In the genomic region with DNA sequence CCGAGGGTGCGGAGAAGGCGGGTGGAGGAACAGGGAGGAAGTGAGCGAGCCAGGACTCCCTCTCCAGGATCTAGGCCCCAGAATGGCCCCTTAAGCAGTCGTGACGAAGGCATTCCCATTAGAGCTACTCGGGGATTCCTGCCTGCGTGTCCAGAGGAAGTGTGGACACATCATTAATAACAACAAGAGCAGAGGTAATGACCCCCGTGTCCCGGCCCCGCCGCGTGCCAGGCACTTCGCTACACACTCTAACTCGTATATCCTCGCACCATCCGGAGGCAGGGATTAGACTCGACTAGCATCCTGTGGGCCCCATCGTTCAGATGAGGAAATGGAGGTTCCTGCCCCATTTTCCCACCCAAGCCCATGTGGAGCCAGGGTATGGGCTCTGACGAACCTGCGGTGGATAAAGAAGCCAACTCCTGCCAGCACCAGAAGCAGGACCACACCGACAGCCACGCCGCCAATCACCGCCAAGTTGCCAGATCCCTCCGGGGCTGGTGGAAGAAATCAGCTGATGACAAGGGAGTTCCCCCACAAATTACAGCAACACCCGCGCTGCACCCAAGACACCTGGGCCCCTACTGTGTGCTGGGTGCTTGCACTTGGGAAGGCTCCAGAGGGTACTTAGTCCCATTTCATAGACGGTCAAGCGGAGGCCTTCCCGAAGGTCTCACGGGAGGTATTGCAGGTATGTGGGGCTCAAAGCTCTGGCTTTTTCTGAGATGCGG, we compare ENCODE assay signal across 17 cellular contexts. TPM values are rescaled to one million over a fixed set of nuclear protein-coding genes. Genes with fewer than 3 reads are reported as not detected.
"Had no signal": no experiment of that assay in that cellular context is flagged by ENCODE, and none has a peak within 500 bp of the region (broad histone marks: within the 10 kb centered on the region; RNA-seq: fewer than 3 reads in every experiment).

No MANE protein-coding gene starts in this region.

- ATAC-seq: activated CD4-positive, alpha-beta T cell treated with anti-CD3 and anti-CD28 coated beads for 36 hours; activated CD8-positive, alpha-beta memory T cell treated with anti-CD3 and anti-CD28 coated beads, Interleukin-2, amount 10 ng/mL, durations not matched to agents 7 days and 5 days; activated naive CD4-positive, alpha-beta T cell treated with anti-CD3 and anti-CD28 coated beads, Interleukin-2, amount 50 U/mL, for 72 hours; body of pancreas; heart left ventricle; left colon; natural killer cell; sciatic nerve; stimulated activated naive CD8-positive, alpha-beta T cell treated with anti-CD3 and anti-CD28 coated beads, Interleukin-15, amount 100 ng/mL, for 72 hours had no signal

- H3K4me3 ChIP-seq: body of pancreas, heart left ventricle, upper lobe of left lung had no signal

- DNase-seq: activated CD4-positive, alpha-beta memory T cell treated with anti-CD3 and anti-CD28 coated beads for 36 hours; activated CD4-positive, alpha-beta T cell treated with anti-CD3 and anti-CD28 coated beads for 36 hours; activated CD8-positive, alpha-beta memory T cell treated with anti-CD3 and anti-CD28 coated beads, Interleukin-2, amount 10 ng/mL, durations not matched to agents 7 days and 5 days; activated T-cell treated with anti-CD3 and anti-CD28 coated beads, Interleukin-2, amount 50 U/mL, for 24 hours; amniotic stem cell; body of pancreas; caudate nucleus; foreskin fibroblast; left colon; mammary epithelial cell; natural killer cell; occipital lobe; stimulated activated naive CD8-positive, alpha-beta T cell treated with anti-CD3 and anti-CD28 coated beads, Interleukin-15, amount 100 ng/mL, for 72 hours; upper lobe of left lung had no signal

- H3K27me3 ChIP-seq: body of pancreas, heart left ventricle, upper lobe of left lung had no signal

- H3K9me3 ChIP-seq: body of pancreas, heart left ventricle, upper lobe of left lung had no signal

- H3K27ac ChIP-seq: body of pancreas, upper lobe of left lung had no signal

RNA-seq across cellular contexts. Expression of a gene that starts 21.6 kb away (rescaled TPM):
- total RNA-seq: activated CD8-positive, alpha-beta memory T cell treated with anti-CD3 and anti-CD28 coated beads, Interleukin-2, amount 10 ng/mL, durations not matched to agents 7 days and 5 days had no signal
